ENCODE assay signal across 24 cellular contexts in the genomic region with DNA sequence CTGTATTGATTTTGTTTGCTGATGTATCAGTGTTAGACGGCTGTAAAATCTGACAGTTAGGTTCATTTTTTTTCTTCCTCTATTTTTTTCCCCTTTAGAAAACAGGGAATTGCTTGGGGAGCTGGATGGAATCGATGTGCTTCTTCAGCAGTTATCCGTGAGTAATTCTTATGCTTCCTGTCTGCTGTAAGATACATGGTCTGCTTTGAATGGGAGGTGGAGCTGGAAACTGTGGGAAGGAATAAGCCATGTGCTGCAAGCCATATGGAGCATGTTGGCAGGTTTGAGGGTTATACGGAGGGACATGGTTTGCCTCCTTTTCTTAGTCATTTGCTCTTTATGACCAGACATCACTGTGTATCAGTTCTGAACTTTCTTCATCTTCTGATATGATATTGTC.
DNase-seq lines count a peak whose midpoint lies in the region; ATAC-seq, FAIRE-seq and TF ChIP-seq lines count a peak whose summit lies in the region.
"Had no signal": no experiment of that assay in that cellular context is flagged by ENCODE, and none has a peak within 500 bp of the region (broad histone marks: within the 10 kb centered on the region; RNA-seq: fewer than 3 reads in every experiment).

No MANE protein-coding gene starts in this region.

- no peak for FAIRE-seq in H54 (lab: Jason Lieb, UNC)
- FAIRE-seq: colon, endometrium had no signal

- H3K4me2 ChIP-seq in fibroblast of lung (ENCODE audit: extremely low read depth, insufficient read depth, low read length) (no peak overlapping the region), MM.1S (ENCODE audit: low read depth, low read length) (no peak overlapping the region)
- H3K4me2 ChIP-seq: PC-9 had no signal

- H3K9me2 ChIP-seq in MM.1S (replicated peaks; ENCODE audit: insufficient read depth, low read length): no peaks in the 10 kb centered on the region

- TF ChIP-seq POLR2A in H54 (IDR thresholded peaks at IDR 0.05; ENCODE audit: low read depth, low read length): no peak

- TF ChIP-seq CTCF in fibroblast of lung (conservative IDR thresholded peaks at IDR 0.05 in 1 of 2, IDR thresholded peaks at IDR 0.05 in 1 of 2; ENCODE audit: low read depth in 1 of 2, low read length in 2 of 2): no peak
- TF ChIP-seq CTCF in MM.1S (IDR thresholded peaks at IDR 0.05; ENCODE audit: low read length): no peak

- H3K9ac ChIP-seq in fibroblast of lung (ENCODE audit: insufficient read depth, low read length) (no peak overlapping the region), MM.1S (ENCODE audit: low read length) (no peak overlapping the region)
- H3K9ac ChIP-seq: parathyroid adenoma had no signal

- H3F3A ChIP-seq in MM.1S (ENCODE audit: insufficient read depth, low read length): no peaks in the 10 kb centered on the region; the same call in 1 of the 2 replicates

- H3K4me3 ChIP-seq in fibroblast of lung (replicated peaks in 1 of 4; ENCODE audit: control extremely low read depth in 1 of 4, insufficient read depth in 1 of 4, low read depth in 3 of 4, low read length in 4 of 4): no peak overlapping the region
- H3K4me3 ChIP-seq in MM.1S (ENCODE audit: low read length): no peak overlapping the region
- H3K4me3 ChIP-seq: PC-9, SJCRH30 had no signal

- H3K27ac ChIP-seq in fibroblast of lung (ENCODE audit: insufficient read depth, low read length): no peak overlapping the region
- H3K27ac ChIP-seq in MM.1S (ENCODE audit: low read length): no peak overlapping the region
- H3K27ac ChIP-seq: parathyroid adenoma, PC-9, SJCRH30 had no signal

- H2AFZ ChIP-seq in fibroblast of lung (ENCODE audit: low read length) (no peak overlapping the region), MM.1S (ENCODE audit: low read length) (no peak overlapping the region)
- H2AFZ ChIP-seq: parathyroid adenoma, PC-9 had no signal

- H3K36me3 ChIP-seq in fibroblast of lung (ENCODE audit: control insufficient read depth, insufficient read depth, low read length) (peaks cover 2% of the 10 kb centered on the region), MM.1S (replicated peaks; ENCODE audit: insufficient read depth, low read length) (no peaks in the 10 kb centered on the region; the same call in 1 of the 2 replicates)

- peak; percentile 33; the same call in 1 of the 3 replicates for ATAC-seq in SK-N-SH treated with all-trans-retinoic acid at 6 μM for 48 hours
- ATAC-seq in HG03039 (IDR thresholded peaks at IDR 0.05; ENCODE audit: unreplicated experiment): no peak
- ATAC-seq: activated CD8-positive, alpha-beta T cell treated with anti-CD3 and anti-CD28 coated beads for 36 hours; natural killer cell had no signal

- DNase-seq in NCI-H2171 treated with DMSO at 0.1 percent for 48 hours (lab: John Stamatoyannopoulos, UW): peak; percentile 72
- no peak for DNase-seq in NCI-H2171 (lab: John Stamatoyannopoulos, UW)
- DNase-seq in fibroblast of lung (ENCODE audit: low read depth in 2 of 2): peak; percentile 17 to 27
- no peak for DNase-seq in NCI-H1436 treated with DMSO at 0.1 percent for 48 hours (lab: John Stamatoyannopoulos, UW)
- DNase-seq in H54 (ENCODE audit: insufficient read length, low spot score): no peak
- DNase-seq in MM.1S: no peak
- DNase-seq: 8988T; activated CD4-positive, CD25-positive, alpha-beta regulatory T cell; activated CD8-positive, alpha-beta T cell treated with anti-CD3 and anti-CD28 coated beads for 36 hours; activated naive CD4-positive, alpha-beta T cell treated with anti-CD3 and anti-CD28 coated beads for 36 hours; activated T-cell treated with anti-CD3 and anti-CD28 coated beads, Interleukin-2, amount 50 U/mL, for 24 hours; aorta; foreskin melanocyte; H7; natural killer cell; NCI-H748 treated with DMSO at 0.1 percent for 48 hours; PC-9; SJCRH30; trophoblast cell had no signal

- no peaks in the 10 kb centered on the region for H3K4me1 ChIP-seq in fibroblast of lung (ENCODE audit: control insufficient read depth, extremely low read depth, insufficient read depth, low read length)
- peaks cover 15% of the 10 kb centered on the region for H3K4me1 ChIP-seq in MM.1S (ENCODE audit: low read length)
- H3K4me1 ChIP-seq: parathyroid adenoma had no signal

- H3K27me3 ChIP-seq in fibroblast of lung (ENCODE audit: control insufficient read depth, insufficient read depth, low read length): no peaks in the 10 kb centered on the region
- no peaks in the 10 kb centered on the region for H3K27me3 ChIP-seq in MM.1S (replicated peaks; ENCODE audit: insufficient read depth, low read length)
- H3K27me3 ChIP-seq: SJCRH30 had no signal

- no peaks in the 10 kb centered on the region for H4K20me1 ChIP-seq in fibroblast of lung (ENCODE audit: control insufficient read depth, extremely low read depth, insufficient read depth, low read length)
- no peaks in the 10 kb centered on the region for H4K20me1 ChIP-seq in MM.1S (ENCODE audit: insufficient read depth, low read length)

- H3K79me2 ChIP-seq in fibroblast of lung (ENCODE audit: control insufficient read depth, insufficient read depth, low read length) (no peaks in the 10 kb centered on the region), MM.1S (ENCODE audit: low read length) (no peaks in the 10 kb centered on the region)
- H3K79me2 ChIP-seq: parathyroid adenoma had no signal

- H3K9me3 ChIP-seq in fibroblast of lung (ENCODE audit: control insufficient read depth, insufficient read depth, low read depth, low read length) (no peaks in the 10 kb centered on the region), MM.1S (replicated peaks; ENCODE audit: insufficient read depth, low read length) (no peaks in the 10 kb centered on the region)
- H3K9me3 ChIP-seq: SJCRH30 had no signal

TF ChIP-seq in SK-N-SH treated with all-trans-retinoic acid at 6 μM for 48 hours, 23 proteins besides CTCF, POLR2A, EP300 and RAD21:
- TF ChIP-seq ISL1 (CRISPR knock-in tag; IDR thresholded peaks at IDR 0.05): no peak

Comparison
In these comparisons a context has a peak if more than half of its experiments do, and no peak if none do; other contexts are left out.
1. DNase-seq: peak in NCI-H2171 treated with DMSO at 0.1 percent for 48 hours (single experiment) and fibroblast of lung (2 of 2); none in NCI-H2171 (single experiment), NCI-H1436 treated with DMSO at 0.1 percent for 48 hours (single experiment), H54 (single experiment) and MM.1S (single experiment).